ENCODE assay signal across 1 cellular context in genomic region chr2:226213717-226214116, GRCh38.
TF ChIP-seq lines count a peak whose summit lies in the region.

No MANE protein-coding gene starts in this region.

TF ChIP-seq in IMR-90, 13 proteins besides CTCF, POLR2A, EP300 and RAD21:
- no peak for TF ChIP-seq USF2 (IDR thresholded peaks at IDR 0.05; ENCODE audit: low read depth, low read length)
- TF ChIP-seq CEBPB (IDR thresholded peaks at IDR 0.05; ENCODE audit: low read depth, low read length) = peak; percentile 48; the same call in 1 of the 2 replicates
